Comparison of ENCODE assay signal across 9 cellular contexts in genomic region chr21:42924433-42924751, GRCh38. TPM values are rescaled to one million over a fixed set of nuclear protein-coding genes. Genes with fewer than 3 reads are reported as not detected.
DNase-seq lines count a peak whose midpoint lies in the region; ATAC-seq and TF ChIP-seq lines count a peak whose summit lies in the region.
"Had no signal": no experiment of that assay in that cellular context is flagged by ENCODE, and none has a peak within 500 bp of the region (broad histone marks: within the 10 kb centered on the region; RNA-seq: fewer than 3 reads in every experiment).

No MANE protein-coding gene starts in this region.

- no peaks in the 10 kb centered on the region for H3K36me3 Mint-ChIP-seq in activated naive CD4-positive, alpha-beta T cell treated with anti-CD3 and anti-CD28 coated beads, Interleukin-2, amount 50 U/mL, for 24 hours
- H3K36me3 Mint-ChIP-seq in WTC11 = peaks cover 4% of the 10 kb centered on the region

- H3K9me3 ChIP-seq in iPS-15b (ENCODE audit: control insufficient read depth, insufficient read depth, low read length) (no peaks in the 10 kb centered on the region), vagina (no peaks in the 10 kb centered on the region), upper lobe of right lung (no peaks in the 10 kb centered on the region)

- H3K27me3 Mint-ChIP-seq in activated naive CD4-positive, alpha-beta T cell treated with anti-CD3 and anti-CD28 coated beads, Interleukin-2, amount 50 U/mL, for 24 hours = no peaks in the 10 kb centered on the region
- H3K27me3 Mint-ChIP-seq in WTC11 (ENCODE audit: low read depth) = no peaks in the 10 kb centered on the region

- CTCF ChIA-PET in WTC11 (lab: Charles Lee) = no interaction called here

- H3K9me3 Mint-ChIP-seq in activated naive CD4-positive, alpha-beta T cell treated with anti-CD3 and anti-CD28 coated beads, Interleukin-2, amount 50 U/mL, for 24 hours = no peaks in the 10 kb centered on the region
- H3K9me3 Mint-ChIP-seq in WTC11 = no peaks in the 10 kb centered on the region

- peak overlapping the region; percentile 88 for H3K27ac Mint-ChIP-seq in activated naive CD4-positive, alpha-beta T cell treated with anti-CD3 and anti-CD28 coated beads, Interleukin-2, amount 50 U/mL, for 24 hours
- H3K27ac Mint-ChIP-seq in WTC11 = peak overlapping the region; percentile 99

- peak overlapping the region; percentile 51 for H3K4me3 Mint-ChIP-seq in activated naive CD4-positive, alpha-beta T cell treated with anti-CD3 and anti-CD28 coated beads, Interleukin-2, amount 50 U/mL, for 24 hours
- H3K4me3 Mint-ChIP-seq in WTC11 = peak overlapping the region; percentile 66

- H3K36me3 ChIP-seq in iPS-15b (ENCODE audit: control insufficient read depth, insufficient read depth, low read length) (no peaks in the 10 kb centered on the region), vagina (no peaks in the 10 kb centered on the region), upper lobe of right lung (no peaks in the 10 kb centered on the region)

- H3K4me3 ChIP-seq in iPS-15b (ENCODE audit: low read depth, low read length) = peak overlapping the region; percentile 30
- peak overlapping the region; percentile 13 to 26 for H3K4me3 ChIP-seq in vagina
- no peak overlapping the region for H3K4me3 ChIP-seq in upper lobe of right lung

- TF ChIP-seq CTCF in WTC11 (IDR thresholded peaks at IDR 0.05) = no peak
- no peak for TF ChIP-seq CTCF in vagina (IDR thresholded peaks at IDR 0.05)
- TF ChIP-seq CTCF in upper lobe of right lung (IDR thresholded peaks at IDR 0.05) = no peak

- no peak for DNase-seq in activated naive CD4-positive, alpha-beta T cell (lab: John Stamatoyannopoulos, UW)
- DNase-seq in WTC11 (ENCODE audit: low spot score) = no peak
- DNase-seq in vagina (ENCODE audit: extremely low spot score in 2 of 2) = no peak
- DNase-seq in upper lobe of right lung = no peak
- DNase-seq in ureter (ENCODE audit: low spot score) = no peak

- POLR2A ChIA-PET in WTC11 (lab: Charles Lee) = no interaction called here

- H3K27me3 ChIP-seq in iPS-15b (ENCODE audit: control insufficient read depth, insufficient read depth, low read length) (no peaks in the 10 kb centered on the region), vagina (no peaks in the 10 kb centered on the region), upper lobe of right lung (no peaks in the 10 kb centered on the region)

- TF ChIP-seq POLR2A in vagina (IDR thresholded peaks at IDR 0.05) = no peak

- peaks cover 25% of the 10 kb centered on the region for H3K4me1 Mint-ChIP-seq in activated naive CD4-positive, alpha-beta T cell treated with anti-CD3 and anti-CD28 coated beads, Interleukin-2, amount 50 U/mL, for 24 hours
- H3K4me1 Mint-ChIP-seq in WTC11 = peaks cover 48% of the 10 kb centered on the region

- no peak overlapping the region for H3K27ac ChIP-seq in vagina
- H3K27ac ChIP-seq in upper lobe of right lung = no peak overlapping the region

- ATAC-seq in WTC11 (no peak), GM19455 (IDR thresholded peaks at IDR 0.05; ENCODE audit: unreplicated experiment) (no peak), upper lobe of right lung (no peak)

- peak overlapping the region; percentile 37 for H3K9ac ChIP-seq in iPS-15b (ENCODE audit: low read depth, low read length)

- intact Hi-C loops in vagina (cut with DNase I) (no loop called here), upper lobe of right lung (cut with DNase I) (no loop called here)

- H3K4me1 ChIP-seq in iPS-15b (ENCODE audit: control insufficient read depth, insufficient read depth, low read length) (peaks cover 7% of the 10 kb centered on the region), vagina (peaks cover 6% of the 10 kb centered on the region), upper lobe of right lung (peaks cover 9% of the 10 kb centered on the region)

TF ChIP-seq in WTC11, 78 proteins besides CTCF, POLR2A, EP300 and RAD21:
- TF ChIP-seq ZNF532 (CRISPR knock-in tag; IDR thresholded peaks at IDR 0.05; ENCODE audit: borderline replicate concordance) (no peak), PREB (CRISPR knock-in tag; IDR thresholded peaks at IDR 0.05; ENCODE audit: borderline replicate concordance) (no peak), ZNF281 (CRISPR knock-in tag; IDR thresholded peaks at IDR 0.05) (no peak), RORB (CRISPR knock-in tag; IDR thresholded peaks at IDR 0.05) (no peak), ZNF425 (CRISPR knock-in tag; conservative IDR thresholded peaks at IDR 0.05) (no peak), FOXP1 (CRISPR knock-in tag; IDR thresholded peaks at IDR 0.05; ENCODE audit: borderline replicate concordance) (no peak)

RNA-seq across cellular contexts. Expression of gene ERVH48-1, which starts 1.0 kb away (rescaled TPM):
- 14.7 to 26.6 TPM (median 26.1 TPM) in 3 replicates for total RNA-seq in WTC11 (2021)
- not detected for total RNA-seq in vagina
- not detected for total RNA-seq in upper lobe of right lung
- not detected for total RNA-seq in ureter
- total RNA-seq: lower leg skin had no signal

RNA-seq across cellular contexts. Expression of gene NDUFV3, which starts 31.3 kb away (rescaled TPM):
- total RNA-seq in WTC11 (2021) (28.5 to 32.6 TPM (median 30.9 TPM) in 3 replicates), vagina (48.4 TPM), upper lobe of right lung (38.5 TPM), ureter (33.9 TPM)

RNA-seq across cellular contexts. Expression of gene WDR4, which starts 45.1 kb away (rescaled TPM):
- total RNA-seq in WTC11 (2021) (41.5 to 42.6 TPM (median 42.2 TPM) in 3 replicates), vagina (23.8 TPM), upper lobe of right lung (18.4 TPM), ureter (35.3 TPM)

RNA-seq across cellular contexts. Expression of gene PKNOX1, which starts 50.0 kb away (rescaled TPM):
- 21.2 to 25.2 TPM (median 23.0 TPM) in 3 replicates for total RNA-seq in WTC11 (2021)
- 9.8 TPM for total RNA-seq in vagina
- total RNA-seq in upper lobe of right lung = 14.9 TPM
- 34.5 TPM for total RNA-seq in ureter

Comparison
In these comparisons a context has a peak if more than half of its experiments do, and no peak if none do; other contexts are left out.
1. RNA of gene ERVH48-1, which starts 1.0 kb away (total RNA-seq): 14.7 to 26.6 TPM in WTC11; not detected in upper lobe of right lung (single experiment), not detected in vagina (single experiment) and not detected in ureter (single experiment); every median in the first group is over 10 times any median in the second.